In genomic region chr13:99617474-99618255, GRCh38 we compare ENCODE assay signal across 9 cellular contexts. TPM values are rescaled to one million over a fixed set of nuclear protein-coding genes. Genes with fewer than 3 reads are reported as not detected.
DNase-seq lines count a peak whose midpoint lies in the region; ATAC-seq lines count a peak whose summit lies in the region.
"Had no signal": no experiment of that assay in that cellular context is flagged by ENCODE, and none has a peak within 500 bp of the region (broad histone marks: within the 10 kb centered on the region; RNA-seq: fewer than 3 reads in every experiment).

No MANE protein-coding gene starts in this region.

- DNase-seq in COLO829 (ENCODE audit: low spot score) (peak; percentile 48), NCI-H748 (lab: John Stamatoyannopoulos, UW; ENCODE audit: unreplicated experiment) (peak; percentile 59), dedifferentiated amniotic fluid mesenchymal stem cell (ENCODE audit: extremely low spot score) (peak; percentile 53), mesenchymal stem cell (peak; percentile 55), 8988T (no peak)

- no peaks in the 10 kb centered on the region for H3K36me3 ChIP-seq in mesenchymal stem cell (ENCODE audit: control insufficient read depth in 1 of 2, insufficient read depth in 2 of 2, low read depth in 1 of 2, low read length in 2 of 2)
- H3K36me3 ChIP-seq: neutrophil had no signal

- no peak overlapping the region for H3K23ac ChIP-seq in mesenchymal stem cell (ENCODE audit: low read length in 2 of 2)

- H3K4me2 ChIP-seq in mesenchymal stem cell (ENCODE audit: low read length, poor library complexity, severe bottlenecking): no peak overlapping the region

- peak overlapping the region; percentile 61 for H4K91ac ChIP-seq in mesenchymal stem cell (ENCODE audit: low read length)

- H4K8ac ChIP-seq in mesenchymal stem cell (ENCODE audit: low read length): peak overlapping the region; percentile 66

- H3K79me1 ChIP-seq in mesenchymal stem cell (replicated peaks; ENCODE audit: low read length, poor library complexity, severe bottlenecking): peaks cover 16% of the 10 kb centered on the region

- H3K9ac ChIP-seq in mesenchymal stem cell (ENCODE audit: low read length): peak overlapping the region; percentile 2

- 36% methylated on average over 11 of the region's 11 CpGs for WGBS in mesenchymal stem cell

- no peak overlapping the region for H2BK12ac ChIP-seq in mesenchymal stem cell (ENCODE audit: low read length in 2 of 2)

- no peak overlapping the region for H3K18ac ChIP-seq in mesenchymal stem cell (ENCODE audit: low read depth in 1 of 2, low read length in 2 of 2)

- no peaks in the 10 kb centered on the region for H3K27me3 ChIP-seq in mesenchymal stem cell (ENCODE audit: control insufficient read depth in 1 of 2, insufficient read depth in 1 of 2, low read length in 2 of 2)
- H3K27me3 ChIP-seq: neutrophil had no signal

- no peak overlapping the region for H3K4ac ChIP-seq in mesenchymal stem cell (ENCODE audit: low read depth in 1 of 2, low read length in 2 of 2)

- H2AK5ac ChIP-seq in mesenchymal stem cell (ENCODE audit: low read length, severe bottlenecking): no peak overlapping the region

- no peak overlapping the region for H2BK15ac ChIP-seq in mesenchymal stem cell (ENCODE audit: low read depth, poor library complexity, severe bottlenecking)

- H3K27ac ChIP-seq in mesenchymal stem cell (ENCODE audit: low read length, poor library complexity, severe bottlenecking): no peak overlapping the region
- H3K27ac ChIP-seq: neutrophil had no signal

- no peak overlapping the region for H2BK5ac ChIP-seq in mesenchymal stem cell (ENCODE audit: low read depth, low read length, poor library complexity, severe bottlenecking)

- no peak overlapping the region for H2AFZ ChIP-seq in mesenchymal stem cell (ENCODE audit: low read depth, low read length)

- ATAC-seq in GM21529 (IDR thresholded peaks at IDR 0.05; ENCODE audit: unreplicated experiment) (peak; percentile 41), GM19467 (IDR thresholded peaks at IDR 0.05; ENCODE audit: unreplicated experiment) (no peak), HG03565 (IDR thresholded peaks at IDR 0.05; ENCODE audit: unreplicated experiment) (no peak)

- no peaks in the 10 kb centered on the region for H3K9me3 ChIP-seq in mesenchymal stem cell (ENCODE audit: control insufficient read depth, low read length)
- H3K9me3 ChIP-seq: neutrophil had no signal

- no peak overlapping the region for H2BK120ac ChIP-seq in mesenchymal stem cell (ENCODE audit: low read depth, low read length)

- no peak overlapping the region for H3K14ac ChIP-seq in mesenchymal stem cell (ENCODE audit: low read length in 2 of 2)

- peak overlapping the region in 1 of 2 experiments; percentile 1 for H3K4me3 ChIP-seq in mesenchymal stem cell (ENCODE audit: insufficient read depth in 1 of 2, low read depth in 1 of 2, low read length in 2 of 2)

- peaks cover 9% of the 10 kb centered on the region for H3K4me1 ChIP-seq in mesenchymal stem cell (ENCODE audit: control insufficient read depth, insufficient read depth, low read depth, low read length)

RNA-seq across cellular contexts. Expression of gene CLYBL, which starts 11.2 kb away (rescaled TPM):
- 2.1 TPM for polyA plus RNA-seq in mesenchymal stem cell (2013, experiment 1 of 2)
- polyA plus RNA-seq in mesenchymal stem cell (2013, experiment 2 of 2): 2.2 TPM
